Comparison of ENCODE assay signal across 4 cellular contexts in genomic region chr12:123407934-123408333, GRCh38. TPM values are rescaled to one million over a fixed set of nuclear protein-coding genes. Genes with fewer than 3 reads are reported as not detected.
A peak's percentile ranks its signal among the peaks of the same experiment; 100 is the strongest.
DNase-seq lines count a peak whose midpoint lies in the region; ATAC-seq, FAIRE-seq and TF ChIP-seq lines count a peak whose summit lies in the region.
"Not testable (repeated sequence)": the region's sequence is repeated elsewhere in the genome, so short reads cannot be mapped to it uniquely, and the experiment has no call there.

No MANE protein-coding gene starts in this region.

- not testable (repeated sequence) for H3K9me3 ChIP-seq in OCI-LY3 (ENCODE audit: insufficient read depth, low read length); Panc1 (ENCODE audit: control insufficient read depth, insufficient read depth, low read depth, low read length); K562 (replicated peaks; ENCODE audit: control insufficient read depth, insufficient read depth, low read depth, low read length); neural progenitor cell (ENCODE audit: low read depth)

- not testable (repeated sequence) for H3K79me2 ChIP-seq in OCI-LY3 (ENCODE audit: low read length); K562 (ENCODE audit: control insufficient read depth, insufficient read depth, low read length); neural progenitor cell (ENCODE audit: low read depth)

- not testable (repeated sequence) for H3K27me3 ChIP-seq in OCI-LY3 (ENCODE audit: low read depth, low read length); Panc1 (ENCODE audit: control insufficient read depth, insufficient read depth, low read length); K562 (ENCODE audit: control insufficient read depth in 2 of 2, insufficient read depth in 2 of 2, low read length in 2 of 2); neural progenitor cell

- not testable (repeated sequence) for H2AFZ ChIP-seq in OCI-LY3 (ENCODE audit: low read depth, low read length); K562 (ENCODE audit: low read depth, low read length); neural progenitor cell (replicated peaks)

- not testable (repeated sequence) for TF ChIP-seq POLR2A in K562 (conservative IDR thresholded peaks at IDR 0.05)

- in situ Hi-C loops in Panc1 (cut with HindIII; ENCODE audit: low pct_unique_long_range_greater_than_20kb, low sequenced_read_pairs); K562 (cut with MboI): not testable (repeated sequence)

- POLR2A ChIA-PET in Panc1 (lab: Charles Lee): not testable (repeated sequence)
- POLR2A ChIA-PET in K562 (lab: Yijun Ruan, JAX): interaction anchor here (0.6 to 2.6 kb wide), 3 partner anchors 8 to 14 kb away, joined by 3 to 9 read pairs (median 5); no protein-coding TSS in a partner anchor

- intact Hi-C loops in Panc1 (cut with micrococcal nuclease; ENCODE audit: unreplicated experiment); K562 (cut with micrococcal nuclease): not testable (repeated sequence)

- 0 out of 4 replicates have a peak, but pooled peaks of 1 of the 2 experiments have one; percentile 6 for TF ChIP-seq RAD21 in K562 (CRISPR knock-in tag; conservative IDR thresholded peaks at IDR 0.05 in 1 of 2, IDR thresholded peaks at IDR 0.05 in 1 of 2)

- peaks cover 26% of the 10 kb centered on the region for H3K4me1 ChIP-seq in OCI-LY3 (ENCODE audit: low read length)
- H3K4me1 ChIP-seq in Panc1 (ENCODE audit: control insufficient read depth, insufficient read depth, low read length); K562 (replicated peaks in 1 of 2; ENCODE audit: control insufficient read depth in 2 of 2, insufficient read depth in 2 of 2, low read length in 2 of 2); neural progenitor cell: not testable (repeated sequence)

- FAIRE-seq in K562 (lab: Jason Lieb, UNC): peak; percentile 48

- ATAC-seq in Panc1: not testable (repeated sequence)
- peak; percentile 32 for ATAC-seq in K562

- H3K36me3 Mint-ChIP-seq in neural progenitor cell: peaks cover 19% of the 10 kb centered on the region

- H3K27ac Mint-ChIP-seq in neural progenitor cell: not testable (repeated sequence)

- not testable (repeated sequence) for H3F3A ChIP-seq in neural progenitor cell (ENCODE audit: low read depth)

- not testable (repeated sequence) for DNase-seq in Panc1 (ENCODE audit: low read depth, low spot score); K562 (ENCODE audit: extremely low read depth in 1 of 4, low spot score in 3 of 4)
- DNase-seq in neural progenitor cell (ENCODE audit: low spot score): peak; percentile 43

- not testable (repeated sequence) for H3K9me3 Mint-ChIP-seq in neural progenitor cell

- H3K4me3 ChIP-seq in OCI-LY3 (ENCODE audit: low read length); Panc1 (ENCODE audit: low read depth in 2 of 2, low read length in 2 of 2); K562; neural progenitor cell: not testable (repeated sequence)

- H3K4me2 ChIP-seq in OCI-LY3 (ENCODE audit: low read length); K562 (ENCODE audit: insufficient read depth, low read length); neural progenitor cell: not testable (repeated sequence)

- not testable (repeated sequence) for H3K4me3 Mint-ChIP-seq in neural progenitor cell

- not testable (repeated sequence) for H3K9ac ChIP-seq in OCI-LY3 (ENCODE audit: low read length); K562 (ENCODE audit: insufficient read depth in 1 of 2, low read depth in 2 of 2, low read length in 2 of 2); neural progenitor cell

- peaks cover 25% of the 10 kb centered on the region for H3K36me3 ChIP-seq in OCI-LY3 (replicated peaks; ENCODE audit: low read depth, low read length)
- peaks cover 10% of the 10 kb centered on the region for H3K36me3 ChIP-seq in Panc1 (ENCODE audit: control insufficient read depth, insufficient read depth, low read length)
- peaks cover 56% of the 10 kb centered on the region for H3K36me3 ChIP-seq in K562 (ENCODE audit: control insufficient read depth, insufficient read depth, low read length)
- H3K36me3 ChIP-seq in neural progenitor cell: not testable (repeated sequence)

- H4K20me1 ChIP-seq in OCI-LY3 (ENCODE audit: insufficient read depth, low read length); K562 (replicated peaks; ENCODE audit: control insufficient read depth, insufficient read depth, low read length); neural progenitor cell (ENCODE audit: low read depth): not testable (repeated sequence)

- H3K9me1 ChIP-seq in K562 (ENCODE audit: control insufficient read depth, insufficient read depth, low read length): not testable (repeated sequence)

- not testable (repeated sequence) for H3K4me1 Mint-ChIP-seq in neural progenitor cell

- CTCF ChIA-PET in Panc1 (lab: Charles Lee); K562 (lab: Yijun Ruan, JAX; ENCODE audit: low intra/inter-chr PET ratio): not testable (repeated sequence)

- not testable (repeated sequence) for TF ChIP-seq CTCF in OCI-LY3 (IDR thresholded peaks at IDR 0.05; ENCODE audit: low read depth, low read length); Panc1 (IDR thresholded peaks at IDR 0.05); K562 (IDR thresholded peaks at IDR 0.05 in 2 of 3, conservative IDR thresholded peaks at IDR 0.05 in 1 of 3; ENCODE audit: insufficient read depth in 2 of 3, low read depth in 1 of 3, low read length in 3 of 3)
- peak; percentile 28 for TF ChIP-seq CTCF in neural progenitor cell (IDR thresholded peaks at IDR 0.05)

- TF ChIP-seq EP300 in K562 (IDR thresholded peaks at IDR 0.05; ENCODE audit: low read length): not testable (repeated sequence)

- 0 out of 2 replicates have a peak overlapping the region, but pooled peaks have one; percentile 23 for H3K27ac ChIP-seq in OCI-LY3 (ENCODE audit: low read length)
- not testable (repeated sequence) for H3K27ac ChIP-seq in Panc1 (ENCODE audit: low read length); K562 (ENCODE audit: extremely low read depth, low read depth, low read length); neural progenitor cell

- WGBS in K562 (ENCODE audit: insufficient coverage, low coverage, missing lambda C conversion rate): 55% methylated on average over 4 of the region's 15 CpGs

- H3K27me3 Mint-ChIP-seq in neural progenitor cell (ENCODE audit: insufficient read depth, low read depth): not testable (repeated sequence)

- TSS peak; percentile 85 for BruUV-seq in Panc1 (replicated peaks; lab: Mats Ljungman, UMichigan)
- BruUV-seq in K562 (replicated peaks; lab: Mats Ljungman, UMichigan): not testable (repeated sequence)

RNA-seq across cellular contexts. Expression of gene KMT5A, which starts 24.0 kb away (rescaled TPM):
- 53.0 TPM for total RNA-seq in Panc1 (2021; ENCODE audit: unreplicated experiment)
- 32.1 TPM for polyA plus RNA-seq in Panc1 (2012; ENCODE audit: insufficient read length)
- total RNA-seq in K562 (2011; cell fraction: chromatin; rRNA removed; ENCODE audit: low replicate concordance): 296 and 336 TPM in 2 replicates
- 169 and 201 TPM in 2 replicates for total RNA-seq in K562 (2011; cell fraction: nucleolus; rRNA removed)
- 216 and 245 TPM in 2 replicates for total RNA-seq in K562 (2011; cell fraction: nucleoplasm; rRNA removed)
- 153 and 165 TPM in 2 replicates for total RNA-seq in K562 (2014; rRNA removed)
- 153 and 195 TPM in 2 replicates for total RNA-seq in K562 (2014; rRNA removed; fragmentation: Illumina TruSeq; extraction: Trizol)
- total RNA-seq in K562 (2015; rRNA removed; fragmentation: Illumina TruSeq; extraction: Trizol): 133 and 136 TPM in 2 replicates
- 157 and 164 TPM in 2 replicates for total RNA-seq in K562 (2021)
- polyA plus RNA-seq in K562 (2011; rRNA removed): 77.7 and 87.8 TPM in 2 replicates
- polyA plus RNA-seq in K562 (2011; cell fraction: cytosol; rRNA removed): 59.9 and 64.6 TPM in 2 replicates
- polyA plus RNA-seq in K562 (2011; cell fraction: nucleus; rRNA removed): 179 and 218 TPM in 2 replicates
- 116 and 157 TPM in 2 replicates for polyA plus RNA-seq in K562 (2012)
- 172 and 197 TPM in 2 replicates for polyA plus RNA-seq in K562 (2014; fragmentation: Illumina TruSeq; extraction: Trizol)
- polyA plus RNA-seq in K562 (2014; fragmentation: Nextera tagmentation; extraction: Ambion mirVana): 10 to 100 TPM; 20.7 to 30.1 TPM
- 151 and 160 TPM in 2 replicates for polyA plus RNA-seq in K562 (2014; rRNA removed)
- 69.2 and 78.0 TPM in 2 replicates for polyA minus RNA-seq in K562 (2011; rRNA and poly(A)+ RNA removed)
- polyA minus RNA-seq in K562 (2011; cell fraction: cytosol; rRNA and poly(A)+ RNA removed): 49.2 and 53.7 TPM in 2 replicates
- polyA minus RNA-seq in K562 (2011; cell fraction: nucleus; rRNA and poly(A)+ RNA removed): 57.6 and 71.6 TPM in 2 replicates
- total RNA-seq in neural progenitor cell (ENCODE audit: low replicate concordance): 28.7 and 46.5 TPM in 2 replicates

RNA-seq across cellular contexts. Expression of gene RILPL2, which starts 28.6 kb away (rescaled TPM):
- total RNA-seq in Panc1 (2021; ENCODE audit: unreplicated experiment): 5.4 TPM
- 9.4 TPM for polyA plus RNA-seq in Panc1 (2012; ENCODE audit: insufficient read length)
- total RNA-seq in K562 (2011; cell fraction: chromatin; rRNA removed; ENCODE audit: low replicate concordance): 1.4 and 2.2 TPM in 2 replicates
- 1.4 and 1.5 TPM in 2 replicates for total RNA-seq in K562 (2011; cell fraction: nucleolus; rRNA removed)
- total RNA-seq in K562 (2011; cell fraction: nucleoplasm; rRNA removed): 1.8 and 2.7 TPM in 2 replicates
- total RNA-seq in K562 (2014; rRNA removed): 5.6 and 6.2 TPM in 2 replicates
- total RNA-seq in K562 (2014; rRNA removed; fragmentation: Illumina TruSeq; extraction: Trizol): 2.9 and 3.5 TPM in 2 replicates
- total RNA-seq in K562 (2015; rRNA removed; fragmentation: Illumina TruSeq; extraction: Trizol): 4.6 and 5.0 TPM in 2 replicates
- 3.8 and 4.8 TPM in 2 replicates for total RNA-seq in K562 (2021)
- polyA plus RNA-seq in K562 (2011; rRNA removed): 3.8 and 4.6 TPM in 2 replicates
- 2.4 and 2.6 TPM in 2 replicates for polyA plus RNA-seq in K562 (2011; cell fraction: cytosol; rRNA removed)
- 0.95 and 1.3 TPM in 2 replicates for polyA plus RNA-seq in K562 (2011; cell fraction: nucleus; rRNA removed)
- polyA plus RNA-seq in K562 (2012): 4.9 and 8.8 TPM in 2 replicates
- polyA plus RNA-seq in K562 (2014; fragmentation: Illumina TruSeq; extraction: Trizol): 4.3 and 5.5 TPM in 2 replicates
- under 1 TPM; 0.61 to 0.73 TPM for polyA plus RNA-seq in K562 (2014; fragmentation: Nextera tagmentation; extraction: Ambion mirVana)
- 5.8 and 5.9 TPM in 2 replicates for polyA plus RNA-seq in K562 (2014; rRNA removed)
- 1.7 and 2.4 TPM in 2 replicates for polyA minus RNA-seq in K562 (2011; rRNA and poly(A)+ RNA removed)
- 1.5 and 1.8 TPM in 2 replicates for polyA minus RNA-seq in K562 (2011; cell fraction: cytosol; rRNA and poly(A)+ RNA removed)
- 0.54 and 0.89 TPM in 2 replicates for polyA minus RNA-seq in K562 (2011; cell fraction: nucleus; rRNA and poly(A)+ RNA removed)
- 1.1 TPM in 2 replicates for total RNA-seq in neural progenitor cell (ENCODE audit: low replicate concordance)

RNA-seq across cellular contexts. Expression of gene SBNO1, which starts 43.3 kb away (rescaled TPM):
- 68.7 TPM for total RNA-seq in Panc1 (2021; ENCODE audit: unreplicated experiment)
- polyA plus RNA-seq in Panc1 (2012; ENCODE audit: insufficient read length): 16.8 TPM
- 19.8 and 69.2 TPM in 2 replicates for total RNA-seq in K562 (2011; cell fraction: chromatin; rRNA removed; ENCODE audit: low replicate concordance)
- total RNA-seq in K562 (2011; cell fraction: nucleolus; rRNA removed): 11.7 and 13.8 TPM in 2 replicates
- total RNA-seq in K562 (2011; cell fraction: nucleoplasm; rRNA removed): 27.0 and 42.9 TPM in 2 replicates
- 28.4 and 35.9 TPM in 2 replicates for total RNA-seq in K562 (2014; rRNA removed)
- 68.1 and 84.1 TPM in 2 replicates for total RNA-seq in K562 (2014; rRNA removed; fragmentation: Illumina TruSeq; extraction: Trizol)
- 56.7 and 61.7 TPM in 2 replicates for total RNA-seq in K562 (2015; rRNA removed; fragmentation: Illumina TruSeq; extraction: Trizol)
- 73.7 and 77.1 TPM in 2 replicates for total RNA-seq in K562 (2021)
- 22.8 and 31.2 TPM in 2 replicates for polyA plus RNA-seq in K562 (2011; rRNA removed)
- 7.1 and 13.2 TPM in 2 replicates for polyA plus RNA-seq in K562 (2011; cell fraction: cytosol; rRNA removed)
- 11.2 and 12.7 TPM in 2 replicates for polyA plus RNA-seq in K562 (2011; cell fraction: nucleus; rRNA removed)
- polyA plus RNA-seq in K562 (2012): 17.7 and 32.6 TPM in 2 replicates
- polyA plus RNA-seq in K562 (2014; fragmentation: Illumina TruSeq; extraction: Trizol): 36.3 and 38.4 TPM in 2 replicates
- 10 to 100 TPM; 14.9 to 25.6 TPM for polyA plus RNA-seq in K562 (2014; fragmentation: Nextera tagmentation; extraction: Ambion mirVana)
- polyA plus RNA-seq in K562 (2014; rRNA removed): 21.1 and 23.9 TPM in 2 replicates
- polyA minus RNA-seq in K562 (2011; rRNA and poly(A)+ RNA removed): 111 and 113 TPM in 2 replicates
- 40.2 and 42.4 TPM in 2 replicates for polyA minus RNA-seq in K562 (2011; cell fraction: cytosol; rRNA and poly(A)+ RNA removed)
- polyA minus RNA-seq in K562 (2011; cell fraction: nucleus; rRNA and poly(A)+ RNA removed): 8.6 and 19.5 TPM in 2 replicates
- 43.9 and 81.6 TPM in 2 replicates for total RNA-seq in neural progenitor cell (ENCODE audit: low replicate concordance)

RNA-seq across cellular contexts. Expression of gene SNRNP35, which starts 50.0 kb away (rescaled TPM):
- total RNA-seq in Panc1 (2021; ENCODE audit: unreplicated experiment) (16.5 TPM), K562 (2014; rRNA removed) (24.5 and 26.0 TPM in 2 replicates), K562 (2014; rRNA removed; fragmentation: Illumina TruSeq; extraction: Trizol) (25.5 and 25.8 TPM in 2 replicates), K562 (2015; rRNA removed; fragmentation: Illumina TruSeq; extraction: Trizol) (28.1 and 31.9 TPM in 2 replicates), K562 (2021) (12.8 and 17.7 TPM in 2 replicates), neural progenitor cell (ENCODE audit: low replicate concordance) (12.6 and 30.3 TPM in 2 replicates)
- 37.9 TPM for polyA plus RNA-seq in Panc1 (2012; ENCODE audit: insufficient read length)
- 97.2 and 98.0 TPM in 2 replicates for total RNA-seq in K562 (2011; cell fraction: chromatin; rRNA removed; ENCODE audit: low replicate concordance)
- total RNA-seq in K562 (2011; cell fraction: nucleolus; rRNA removed): 59.7 and 66.3 TPM in 2 replicates
- 90.6 and 134 TPM in 2 replicates for total RNA-seq in K562 (2011; cell fraction: nucleoplasm; rRNA removed)
- polyA plus RNA-seq in K562 (2011; rRNA removed) (17.5 and 21.8 TPM in 2 replicates), K562 (2014; fragmentation: Illumina TruSeq; extraction: Trizol) (29.1 and 33.7 TPM in 2 replicates), K562 (2014; fragmentation: Nextera tagmentation; extraction: Ambion mirVana) (10 to 100 TPM; 19.5 to 41.0 TPM), K562 (2014; rRNA removed) (31.8 and 42.0 TPM in 2 replicates)
- polyA plus RNA-seq in K562 (2011; cell fraction: cytosol; rRNA removed): 15.6 and 19.9 TPM in 2 replicates
- 25.4 and 37.5 TPM in 2 replicates for polyA plus RNA-seq in K562 (2011; cell fraction: nucleus; rRNA removed)
- polyA plus RNA-seq in K562 (2012): 23.3 and 32.3 TPM in 2 replicates
- polyA minus RNA-seq in K562 (2011; rRNA and poly(A)+ RNA removed): 16.6 and 17.8 TPM in 2 replicates
- 10.6 and 10.9 TPM in 2 replicates for polyA minus RNA-seq in K562 (2011; cell fraction: cytosol; rRNA and poly(A)+ RNA removed)
- 16.2 and 20.1 TPM in 2 replicates for polyA minus RNA-seq in K562 (2011; cell fraction: nucleus; rRNA and poly(A)+ RNA removed)
